5 cellular contexts compared by ENCODE assay signal in the genomic region with DNA sequence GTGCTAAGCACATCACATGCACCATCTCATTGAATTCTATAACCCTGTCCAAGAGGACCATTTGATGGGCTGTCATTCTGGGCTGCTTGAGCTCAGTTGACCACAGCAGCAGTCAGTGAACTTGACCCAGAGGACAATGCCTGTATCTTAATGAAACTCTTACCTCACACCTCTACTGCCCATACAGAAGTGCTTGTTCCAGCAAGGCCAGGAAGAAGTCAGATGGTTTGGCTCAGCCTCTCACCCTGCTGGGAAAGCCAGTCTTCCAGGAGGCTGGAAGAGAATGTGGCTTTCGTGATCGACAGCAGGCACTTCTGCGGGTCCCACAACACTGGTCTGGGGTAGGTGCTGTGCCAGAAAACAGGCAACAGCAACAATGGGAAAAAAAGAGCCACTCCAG. TPM values are rescaled to one million over a fixed set of nuclear protein-coding genes. Genes with fewer than 3 reads are reported as not detected.
"Had no signal": no experiment of that assay in that cellular context is flagged by ENCODE, and none has a peak within 500 bp of the region (broad histone marks: within the 10 kb centered on the region; RNA-seq: fewer than 3 reads in every experiment).

No MANE protein-coding gene starts in this region.

- ATAC-seq: GM23338 had no signal

- H3K4me3 ChIP-seq: GM23338 had no signal

- DNase-seq: H9, HCEC 1CT, IMR-90 had no signal

RNA-seq across cellular contexts. Expression of a gene that starts 47.3 kb away (rescaled TPM):
- total RNA-seq: HT-29, IMR-90 had no signal
